Comparison of ENCODE assay signal across 7 cellular contexts in the genomic region with DNA sequence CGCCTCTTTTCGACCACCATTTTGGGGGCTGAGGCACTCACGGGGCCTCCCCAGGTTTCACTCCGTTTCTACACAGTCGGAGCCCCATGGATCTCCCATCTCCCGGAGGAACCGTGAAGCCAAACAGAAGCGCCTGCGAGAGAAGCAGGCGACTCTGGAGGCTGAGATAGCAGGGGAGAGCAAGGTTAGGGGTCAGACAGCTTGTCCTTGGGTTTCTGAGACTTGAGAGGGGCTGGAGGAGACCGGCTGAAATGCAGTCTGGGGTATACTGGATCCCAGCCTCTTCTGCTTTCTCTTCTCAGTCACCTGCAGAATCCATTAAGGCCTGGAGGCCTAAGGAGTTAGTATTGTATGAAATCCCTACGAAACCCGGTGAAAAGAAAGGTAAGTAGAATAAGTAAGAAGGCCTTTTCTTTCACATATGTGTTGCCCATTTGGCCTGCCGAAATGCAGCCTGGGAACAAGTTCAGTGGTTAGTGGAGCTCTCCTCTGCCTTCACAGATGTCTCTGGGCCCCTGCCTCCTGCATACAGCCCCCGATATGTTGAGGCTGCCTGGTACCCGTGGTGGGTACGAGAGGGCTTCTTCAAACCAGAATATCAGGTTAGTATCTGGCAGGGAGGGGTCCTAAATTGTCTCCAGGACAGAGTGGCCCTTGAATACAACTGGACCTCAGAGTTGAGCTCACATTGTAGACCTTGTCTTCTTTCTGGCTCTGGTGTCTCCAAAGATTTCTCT. TPM values are rescaled to one million over a fixed set of nuclear protein-coding genes. Genes with fewer than 3 reads are reported as not detected.
DNase-seq lines count a peak whose midpoint lies in the region; ATAC-seq, FAIRE-seq and TF ChIP-seq lines count a peak whose summit lies in the region.
"Had no signal": no experiment of that assay in that cellular context is flagged by ENCODE, and none has a peak within 500 bp of the region (broad histone marks: within the 10 kb centered on the region; RNA-seq: fewer than 3 reads in every experiment).

No MANE protein-coding gene starts in this region.

- peaks cover 8% of the 10 kb centered on the region for H3K4me1 Mint-ChIP-seq in astrocyte (ENCODE audit: low read depth, unreplicated experiment)
- peaks cover 25 to 37% (median 34%) of the 10 kb centered on the region in 3 donors for H3K4me1 Mint-ChIP-seq in naive B cell

- H3K27ac Mint-ChIP-seq in astrocyte (ENCODE audit: unreplicated experiment) (peak overlapping the region; percentile 85), naive B cell (peak overlapping the region in 5 of 6 donors; percentile 64 to 90 (median 81))

- TF ChIP-seq CTCF in HFF-Myc (IDR thresholded peaks at IDR 0.05; ENCODE audit: low read depth, low read length, missing control alignments) (no peak), astrocyte (IDR thresholded peaks at IDR 0.05; ENCODE audit: insufficient read depth, low read depth, low read length) (no peak)

- H3K4me3 Mint-ChIP-seq in astrocyte (ENCODE audit: unreplicated experiment) (peak overlapping the region; percentile 47), naive B cell (peak overlapping the region; percentile 84 to 98 (median 94))

- no peaks in the 10 kb centered on the region for H3K27me3 ChIP-seq in astrocyte (ENCODE audit: insufficient read depth, low read length)

- no peak for FAIRE-seq in astrocyte (lab: Jason Lieb, UNC)

- H3K36me3 ChIP-seq in astrocyte (ENCODE audit: insufficient read depth, low read length) = peaks cover 19% of the 10 kb centered on the region

- H3K4me2 ChIP-seq in astrocyte (ENCODE audit: low read length) = peak overlapping the region; percentile 92

- peak overlapping the region; percentile 86 for H3K9ac ChIP-seq in astrocyte (ENCODE audit: low read length)

- no peaks in the 10 kb centered on the region for H4K20me1 ChIP-seq in astrocyte (ENCODE audit: insufficient read depth, low read length)

- H3K36me3 Mint-ChIP-seq in astrocyte (ENCODE audit: low read depth, unreplicated experiment) (peaks cover 27% of the 10 kb centered on the region), naive B cell (peaks cover 18 to 21% of the 10 kb centered on the region in 2 donors)

- peaks cover 11% of the 10 kb centered on the region for H3K4me1 ChIP-seq in astrocyte (ENCODE audit: insufficient read depth, low read length)

- DNase-seq in HFF-Myc (ENCODE audit: extremely low read depth, low read depth) (no peak), astrocyte (ENCODE audit: low read depth) (no peak), naive B cell (no peak), T1000 (lab: John Stamatoyannopoulos, UW) (no peak)

- H2AFZ ChIP-seq in astrocyte (ENCODE audit: low read depth, low read length) = peak overlapping the region; percentile 78

- H3K27ac ChIP-seq in astrocyte (ENCODE audit: low read depth, low read length) = no peak overlapping the region

- H3K9me3 ChIP-seq in astrocyte (ENCODE audit: insufficient read depth, low read depth, low read length) = no peaks in the 10 kb centered on the region

- ATAC-seq in naive B cell (ENCODE audit: low read depth in 2 of 2) (no peak), GM18520 (IDR thresholded peaks at IDR 0.05; ENCODE audit: unreplicated experiment) (no peak), HG03457 (IDR thresholded peaks at IDR 0.05; ENCODE audit: unreplicated experiment) (no peak)

- H3K9me3 Mint-ChIP-seq in astrocyte (ENCODE audit: unreplicated experiment) = no peaks in the 10 kb centered on the region
- H3K9me3 Mint-ChIP-seq in naive B cell = no peaks in the 10 kb centered on the region

- H3K4me3 ChIP-seq in HFF-Myc (replicated peaks; ENCODE audit: low read depth, low read length) = peak overlapping the region; percentile 61
- peak overlapping the region; percentile 53 for H3K4me3 ChIP-seq in astrocyte (ENCODE audit: insufficient read depth, low read depth, low read length)

- H3K27me3 Mint-ChIP-seq in astrocyte (ENCODE audit: low read depth, unreplicated experiment) = no peaks in the 10 kb centered on the region
- no peaks in the 10 kb centered on the region for H3K27me3 Mint-ChIP-seq in naive B cell

- peaks cover under 1% of the 10 kb centered on the region for H3K79me2 ChIP-seq in astrocyte (ENCODE audit: insufficient read depth, low read length)

RNA-seq across cellular contexts. Expression of a gene that starts 1.0 kb away (rescaled TPM):
- 19.8 and 21.6 TPM in 2 replicates for total RNA-seq in astrocyte
- polyA plus RNA-seq in naive B cell (ENCODE audit: low read depth in 6 of 6) = 10 to 100 TPM in 5 of 6 donors, 1 to 10 TPM in 1; 1.2 to 28.4 (median 19.4) TPM

RNA-seq across cellular contexts. Expression of a gene that starts 7.0 kb away (rescaled TPM):
- 34.3 and 41.3 TPM in 2 replicates for total RNA-seq in astrocyte
- polyA plus RNA-seq in naive B cell (ENCODE audit: low read depth in 6 of 6) = 10 to 100 TPM in 3 of 6 donors, 1 to 10 TPM in 3; 7.6 to 11.5 (median 9.6) TPM

RNA-seq across cellular contexts. Expression of a gene that starts 16.9 kb away (rescaled TPM):
- total RNA-seq in astrocyte = not detected in 2 replicates
- under 1 TPM in 1 of 6 donors, not detected in 5; 0.38 TPM for polyA plus RNA-seq in naive B cell (ENCODE audit: low read depth in 6 of 6)
- total RNA-seq: T-helper 1 cell treated with Interleukin-12 subunit alpha and Interleukin-12 subunit beta and Interleukin-4 antibody, amounts not matched to agents 30 ng/mL and 1 ng/mL, for 36 hours had no signal

RNA-seq across cellular contexts. Expression of a gene that starts 25.8 kb away (rescaled TPM):
- total RNA-seq in astrocyte = not detected in 2 replicates
- not detected for polyA plus RNA-seq in naive B cell (ENCODE audit: low read depth in 6 of 6)
- total RNA-seq: T-helper 1 cell treated with Interleukin-12 subunit alpha and Interleukin-12 subunit beta and Interleukin-4 antibody, amounts not matched to agents 30 ng/mL and 1 ng/mL, for 36 hours had no signal

RNA-seq across cellular contexts. Expression of a gene that starts 30.7 kb away (rescaled TPM):
- total RNA-seq in astrocyte = 144 and 156 TPM in 2 replicates
- 1 to 10 TPM; 3.6 to 8.0 (median 4.4) TPM for polyA plus RNA-seq in naive B cell (ENCODE audit: low read depth in 6 of 6)
